ENCODE assay signal across 20 cellular contexts in genomic region chr2:55365303-55365702, GRCh38. TPM values are rescaled to one million over a fixed set of nuclear protein-coding genes. Genes with fewer than 3 reads are reported as not detected.
DNase-seq lines count a peak whose midpoint lies in the region; ATAC-seq, FAIRE-seq and TF ChIP-seq lines count a peak whose summit lies in the region.
"Had no signal": no experiment of that assay in that cellular context is flagged by ENCODE, and none has a peak within 500 bp of the region (broad histone marks: within the 10 kb centered on the region; RNA-seq: fewer than 3 reads in every experiment).

No MANE protein-coding gene starts in this region.

- no peaks in the 10 kb centered on the region for H3K36me3 Mint-ChIP-seq in activated CD8-positive, alpha-beta T cell treated with anti-CD3 and anti-CD28 coated beads for 36 hours (ENCODE audit: low read depth)
- H3K36me3 Mint-ChIP-seq: activated naive CD4-positive, alpha-beta T cell treated with anti-CD3 and anti-CD28 coated beads, Interleukin-2, amount 50 U/mL, for 72 hours had no signal

- H3K23ac ChIP-seq in IMR-90 (ENCODE audit: low read depth, low read length) = no peak overlapping the region

- TF ChIP-seq RAD21 in IMR-90 (IDR thresholded peaks at IDR 0.05; ENCODE audit: low read length) = no peak

- H3K4me3 ChIP-seq in IMR-90 (ENCODE audit: insufficient read depth, low read depth, low read length) = no peak overlapping the region
- H3K4me3 ChIP-seq in dorsolateral prefrontal cortex = peak overlapping the region in 11 of 59 donors; percentile 0 to 52 (median 25)
- no peak overlapping the region for H3K4me3 ChIP-seq in subcutaneous abdominal adipose tissue (ENCODE audit: low read depth in 1 of 5, low read length in 5 of 5)
- no peak overlapping the region for H3K4me3 ChIP-seq in kidney (ENCODE audit: low read length in 2 of 2)
- H3K4me3 ChIP-seq: esophagus squamous epithelium, GM23248, lower lobe of right lung, right lobe of liver had no signal

- H2AK5ac ChIP-seq in IMR-90 (ENCODE audit: low read depth, low read length) = no peak overlapping the region

- no peaks in the 10 kb centered on the region for H3K9me3 ChIP-seq in IMR-90 (ENCODE audit: control insufficient read depth, insufficient read depth, low read length)
- H3K9me3 ChIP-seq in subcutaneous abdominal adipose tissue (ENCODE audit: control insufficient read depth in 5 of 5, low read length in 5 of 5) = no peaks in the 10 kb centered on the region
- H3K9me3 ChIP-seq in kidney (ENCODE audit: control insufficient read depth in 1 of 2, low read length in 2 of 2) = no peaks in the 10 kb centered on the region
- H3K9me3 ChIP-seq: esophagus squamous epithelium, lower lobe of right lung, right lobe of liver had no signal

- no peak overlapping the region for H4K5ac ChIP-seq in IMR-90 (ENCODE audit: low read depth, low read length)

- H4K8ac ChIP-seq in IMR-90 (ENCODE audit: low read depth in 2 of 2, low read length in 2 of 2) = no peak overlapping the region

- no peak overlapping the region for H3K9ac ChIP-seq in IMR-90 (ENCODE audit: low read depth, low read length)
- H3K9ac ChIP-seq in subcutaneous abdominal adipose tissue (ENCODE audit: low read length in 5 of 5) = no peak overlapping the region
- no peak overlapping the region for H3K9ac ChIP-seq in kidney (ENCODE audit: low read length in 2 of 2)
- H3K9ac ChIP-seq: GM23248 had no signal

- DNase-seq in IMR-90 (peak; percentile 0), SIG-M5 treated with dmso at 0.1 percent for 504 hours (lab: John Stamatoyannopoulos, UW; ENCODE audit: unreplicated experiment) (peak; percentile 82), dorsolateral prefrontal cortex (no peak), kidney (no peak), cerebellar cortex (ENCODE audit: low spot score) (no peak)
- no peak for DNase-seq in activated CD8-positive, alpha-beta T cell treated with anti-CD3 and anti-CD28 coated beads for 36 hours
- DNase-seq: activated B cell treated with CpG ODN at 0.5 μM for 24 hours; activated CD8-positive, alpha-beta memory T cell treated with anti-CD3 and anti-CD28 coated beads, Interleukin-2, amount 50 U/mL, for 4 hours; C1 segment of cervical spinal cord; esophagus squamous epithelium; GM23248; lower lobe of right lung; NCI-H2171 treated with DMSO at 0.1 percent for 48 hours; right lobe of liver; stimulated activated CD4-positive, alpha-beta T cell treated with anti-CD3 and anti-CD28 coated beads, Interleukin-2, amount 100 ng/mL, for 48 hours had no signal

- no peaks in the 10 kb centered on the region for H3K9me3 Mint-ChIP-seq in activated CD8-positive, alpha-beta T cell treated with anti-CD3 and anti-CD28 coated beads for 36 hours
- H3K9me3 Mint-ChIP-seq: activated B cell treated with CpG ODN at 0.5 μM for 24 hours; activated naive CD4-positive, alpha-beta T cell treated with anti-CD3 and anti-CD28 coated beads, Interleukin-2, amount 50 U/mL, for 72 hours had no signal

- H2BK20ac ChIP-seq in IMR-90 (ENCODE audit: low read depth, low read length) = no peak overlapping the region

- dilution Hi-C loops in IMR-90 (cut with HindIII; ENCODE audit: low sequenced_read_pairs, unreplicated experiment) = no loop called here

- H3K4me1 Mint-ChIP-seq in activated CD8-positive, alpha-beta T cell treated with anti-CD3 and anti-CD28 coated beads for 36 hours (ENCODE audit: low read depth) = no peaks in the 10 kb centered on the region

- ATAC-seq in IMR-90 (ENCODE audit: low read depth) (no peak), GM21717 (IDR thresholded peaks at IDR 0.05; ENCODE audit: unreplicated experiment) (no peak)
- no peak for ATAC-seq in activated CD8-positive, alpha-beta T cell treated with anti-CD3 and anti-CD28 coated beads for 36 hours
- ATAC-seq: activated naive CD4-positive, alpha-beta T cell treated with anti-CD3 and anti-CD28 coated beads, Interleukin-2, amount 50 U/mL, for 72 hours had no signal

- no peak overlapping the region for H3K18ac ChIP-seq in IMR-90 (ENCODE audit: low read depth, low read length)

- TF ChIP-seq CTCF in IMR-90 (conservative IDR thresholded peaks at IDR 0.05; ENCODE audit: low read depth, low read length) = no peak
- no peak for TF ChIP-seq CTCF in dorsolateral prefrontal cortex (IDR thresholded peaks at IDR 0.05 in 54 of 56, conservative IDR thresholded peaks at IDR 0.05 in 2 of 56; ENCODE audit: low read depth in 1 of 56, partially characterized antibody in 56 of 56)
- no peak for TF ChIP-seq CTCF in kidney (IDR thresholded peaks at IDR 0.05; ENCODE audit: borderline replicate concordance, extremely low read depth, insufficient read depth)
- no peak for TF ChIP-seq CTCF in activated CD8-positive, alpha-beta T cell treated with anti-CD3 and anti-CD28 coated beads for 36 hours (IDR thresholded peaks at IDR 0.05)

- no peak overlapping the region for H3K14ac ChIP-seq in IMR-90 (replicated peaks; ENCODE audit: low read depth, low read length)

- no peaks in the 10 kb centered on the region; a peak in 1 of 4 replicates for H3K79me1 ChIP-seq in IMR-90 (ENCODE audit: low read depth in 1 of 2, low read length in 2 of 2)

- H3K27ac Mint-ChIP-seq in activated CD8-positive, alpha-beta T cell treated with anti-CD3 and anti-CD28 coated beads for 36 hours = no peak overlapping the region
- H3K27ac Mint-ChIP-seq: activated B cell treated with CpG ODN at 0.5 μM for 24 hours; activated naive CD4-positive, alpha-beta T cell treated with anti-CD3 and anti-CD28 coated beads, Interleukin-2, amount 50 U/mL, for 72 hours had no signal

- no peaks in the 10 kb centered on the region for H3K36me3 ChIP-seq in IMR-90 (ENCODE audit: control insufficient read depth, insufficient read depth, low read length)
- H3K36me3 ChIP-seq in subcutaneous abdominal adipose tissue (ENCODE audit: control insufficient read depth in 5 of 5, insufficient read depth in 5 of 5, low read length in 5 of 5) = no peaks in the 10 kb centered on the region
- no peaks in the 10 kb centered on the region for H3K36me3 ChIP-seq in kidney (ENCODE audit: control insufficient read depth in 1 of 2, insufficient read depth in 2 of 2, low read length in 2 of 2)
- H3K36me3 ChIP-seq: esophagus squamous epithelium, lower lobe of right lung, right lobe of liver had no signal

- CTCF ChIA-PET in IMR-90 (lab: Yijun Ruan, JAX) = interaction anchor here (0.7 to 1.3 kb wide), 3 partner anchors 13 to 22 kb away, joined by 3 to 5 read pairs (median 4); no protein-coding TSS in a partner anchor
- CTCF ChIA-PET in activated CD8-positive, alpha-beta T cell treated with anti-CD3 and anti-CD28 coated beads for 36 hours (lab: Charles Lee) = interaction anchor here (0.6 to 1.4 kb wide), 2 partner anchors 9 to 46 kb away, joined by 3 read pairs; no protein-coding TSS in a partner anchor

- in situ Hi-C loops in IMR-90 (cut with MboI; ENCODE audit: low sequenced_read_pairs) = no loop called here

- no peaks in the 10 kb centered on the region for H4K20me1 ChIP-seq in IMR-90 (ENCODE audit: insufficient read depth, low read length)

- H2BK15ac ChIP-seq in IMR-90 (ENCODE audit: low read depth, low read length) = no peak overlapping the region

- H2AK9ac ChIP-seq in IMR-90 (replicated peaks; ENCODE audit: low read depth, low read length, poor library complexity) = no peak overlapping the region

- POLR2A ChIA-PET in IMR-90 (lab: Charles Lee; ENCODE audit: unreplicated experiment) = no interaction called here
- POLR2A ChIA-PET in activated CD8-positive, alpha-beta T cell treated with anti-CD3 and anti-CD28 coated beads for 36 hours (lab: Charles Lee) = no interaction called here

- no peak overlapping the region for H4K91ac ChIP-seq in IMR-90 (ENCODE audit: insufficient read depth, low read depth, low read length)

- H3K4me1 ChIP-seq in IMR-90 (ENCODE audit: control insufficient read depth, insufficient read depth, low read length) = no peaks in the 10 kb centered on the region; the same call in none of the 2 replicates
- peaks cover 0 to 12% (median 6%) of the 10 kb centered on the region in 5 donors for H3K4me1 ChIP-seq in subcutaneous abdominal adipose tissue (ENCODE audit: control insufficient read depth in 5 of 5, insufficient read depth in 5 of 5, low read length in 5 of 5)
- H3K4me1 ChIP-seq in kidney (ENCODE audit: control insufficient read depth in 1 of 2, insufficient read depth in 1 of 2, low read depth in 1 of 2, low read length in 2 of 2) = no peaks in the 10 kb centered on the region
- H3K4me1 ChIP-seq: right lobe of liver had no signal

- no peak overlapping the region for H3K56ac ChIP-seq in IMR-90 (ENCODE audit: extremely low read depth, insufficient read depth, low read length)

- no peak for FAIRE-seq in kidney (lab: Jason Lieb, UNC)
- FAIRE-seq: colon, urothelium cell line had no signal

- H3K9me1 ChIP-seq in IMR-90 (ENCODE audit: insufficient read depth, low read length) = no peaks in the 10 kb centered on the region; the same call in 1 of the 2 replicates

- TF ChIP-seq POLR2A in IMR-90 (IDR thresholded peaks at IDR 0.05; ENCODE audit: low read depth, low read length) = no peak

- no peak overlapping the region for H3K4ac ChIP-seq in IMR-90 (ENCODE audit: low read depth, low read length)

- H3K4me3 Mint-ChIP-seq in activated CD8-positive, alpha-beta T cell treated with anti-CD3 and anti-CD28 coated beads for 36 hours = no peak overlapping the region
- H3K4me3 Mint-ChIP-seq: activated B cell treated with CpG ODN at 0.5 μM for 24 hours had no signal

- H3K4me2 ChIP-seq in IMR-90 (ENCODE audit: low read depth, low read length) = no peak overlapping the region

- H2BK5ac ChIP-seq in IMR-90 (ENCODE audit: low read depth, low read length, poor library complexity, severe bottlenecking) = no peak overlapping the region

- no TSS peak for BruUV-seq in IMR-90 (replicated peaks; lab: Mats Ljungman, UMichigan)

- no peak overlapping the region for H2BK120ac ChIP-seq in IMR-90 (ENCODE audit: low read depth, low read length)

- intact Hi-C loops in IMR-90 (cut with micrococcal nuclease) (no loop called here), dorsolateral prefrontal cortex (cut with DNase I) (loop anchor here in 1 of 2 donors (10.0 kb wide), 1 partner anchor 81 kb away; no protein-coding TSS in a partner anchor), kidney (cut with DNase I) (no loop called here)
- intact Hi-C loops in activated CD8-positive, alpha-beta T cell treated with anti-CD3 and anti-CD28 coated beads for 36 hours (cut with micrococcal nuclease) = no loop called here

- H3K27ac ChIP-seq in IMR-90 (ENCODE audit: insufficient read depth, low read length) (no peak overlapping the region), dorsolateral prefrontal cortex (peak overlapping the region; percentile 22 to 97 (median 91)), subcutaneous abdominal adipose tissue (ENCODE audit: low read depth, low read length) (peak overlapping the region; percentile 1), kidney (ENCODE audit: low read depth in 2 of 2, low read length in 2 of 2) (no peak overlapping the region)
- H3K27ac ChIP-seq: esophagus squamous epithelium, GM23248, lower lobe of right lung, right lobe of liver had no signal

- H3K27me3 ChIP-seq in IMR-90 (ENCODE audit: control insufficient read depth, insufficient read depth, low read length) (no peaks in the 10 kb centered on the region), dorsolateral prefrontal cortex (no peaks in the 10 kb centered on the region), subcutaneous abdominal adipose tissue (ENCODE audit: control insufficient read depth in 5 of 5, insufficient read depth in 4 of 5, low read length in 5 of 5) (no peaks in the 10 kb centered on the region)
- H3K27me3 ChIP-seq: esophagus squamous epithelium, right lobe of liver had no signal

- H3K27me3 Mint-ChIP-seq in activated CD8-positive, alpha-beta T cell treated with anti-CD3 and anti-CD28 coated beads for 36 hours = no peaks in the 10 kb centered on the region
- H3K27me3 Mint-ChIP-seq: activated B cell treated with CpG ODN at 0.5 μM for 24 hours had no signal

- H2AFZ ChIP-seq in IMR-90 (replicated peaks; ENCODE audit: low read length, poor library complexity) = no peak overlapping the region
- H2AFZ ChIP-seq: GM23248 had no signal

- WGBS in IMR-90 (ENCODE audit: extremely low coverage in 2 of 2, insufficient read length in 1 of 2), 2 experiments = 100% methylated on average over 1 of the region's 3 CpGs

RNA-seq across cellular contexts. Expression of gene CCDC88A, which starts 54.4 kb away (rescaled TPM):
- 63.8 and 66.1 TPM in 2 replicates for total RNA-seq in IMR-90 (2012; rRNA removed)
- 13.0 and 15.6 TPM in 2 replicates for polyA plus RNA-seq in IMR-90 (2012; rRNA removed)
- polyA plus RNA-seq in IMR-90 (2012; cell fraction: cytosol; rRNA removed) = 2.9 and 4.8 TPM in 2 replicates
- 6.7 and 40.3 TPM in 2 replicates for polyA plus RNA-seq in IMR-90 (2012; cell fraction: nucleus; rRNA removed; ENCODE audit: low replicate concordance)
- 100 to 1,000 TPM; 151 to 514 (median 261) TPM for total RNA-seq in dorsolateral prefrontal cortex
- 47.6 TPM for total RNA-seq in kidney
- polyA plus RNA-seq in kidney (ENCODE audit: insufficient read depth, low read depth, low replicate concordance) = 8.2 TPM
- 10 to 100 TPM; 14.8 to 15.8 TPM for total RNA-seq in activated CD8-positive, alpha-beta T cell treated with anti-CD3 and anti-CD28 coated beads for 36 hours

Comparison
In these comparisons a context has a peak if more than half of its experiments do, and no peak if none do; other contexts are left out.
1. DNase-seq: peak in IMR-90 (single experiment) and SIG-M5 treated with dmso at 0.1 percent for 504 hours (single experiment); none in dorsolateral prefrontal cortex (0 of 10), kidney (single experiment), cerebellar cortex (single experiment) and activated CD8-positive, alpha-beta T cell treated with anti-CD3 and anti-CD28 coated beads for 36 hours (single experiment).
2. H3K27ac ChIP-seq: peak in dorsolateral prefrontal cortex (59 of 59) and subcutaneous abdominal adipose tissue (single experiment); none in IMR-90 (single experiment) and kidney (0 of 2).